10 cellular contexts compared by ENCODE assay signal in genomic region chr2:100752628-100753333, GRCh38.
A peak's percentile ranks its signal among the peaks of the same experiment; 100 is the strongest.
DNase-seq lines count a peak whose midpoint lies in the region; ATAC-seq and TF ChIP-seq lines count a peak whose summit lies in the region.
"Had no signal": no experiment of that assay in that cellular context is flagged by ENCODE, and none has a peak within 500 bp of the region (broad histone marks: within the 10 kb centered on the region; RNA-seq: fewer than 3 reads in every experiment).

No MANE protein-coding gene starts in this region.

- peak overlapping the region; percentile 97 for H3K27ac Mint-ChIP-seq in MCF 10A (ENCODE audit: low read depth, unreplicated experiment)
- H3K27ac Mint-ChIP-seq: CD4-positive, alpha-beta T cell; T-helper 1 cell treated with Interleukin-12 subunit alpha and Interleukin-12 subunit beta and Interleukin-4 antibody, amounts not matched to agents 30 μg/mL and 1 μg/mL, for 36 hours had no signal

- H3K4me3 ChIP-seq in breast epithelium (no peak overlapping the region), adipocyte (ENCODE audit: low read length) (peak overlapping the region; percentile 9), uterus (no peak overlapping the region), MG63 (no peak overlapping the region)

- no peaks in the 10 kb centered on the region for H3K27me3 Mint-ChIP-seq in MCF 10A (ENCODE audit: insufficient read depth, unreplicated experiment)
- H3K27me3 Mint-ChIP-seq: CD4-positive, alpha-beta T cell had no signal

- intact Hi-C loops in MCF 10A (cut with micrococcal nuclease), result loop anchor here (1.0 to 2.0 kb wide), 3 partner anchors 21 to 66 kb away; no protein-coding TSS in a partner anchor
- intact Hi-C loops in breast epithelium (cut with DNase I; ENCODE audit: low total_unique reads), result loop anchor here (10.0 kb wide), 1 partner anchor 52 kb away; no protein-coding TSS in a partner anchor
- intact Hi-C loops in left ventricle myocardium superior (cut with micrococcal nuclease), result no loop called here
- intact Hi-C loops in uterus (cut with DNase I; ENCODE audit: low total_unique reads), result no loop called here

- peak; percentile 83 for DNase-seq in MCF 10A (ENCODE audit: unreplicated experiment)
- no peak for DNase-seq in breast epithelium (ENCODE audit: low spot score in 2 of 2)
- peak; percentile 94 for DNase-seq in adipocyte (ENCODE audit: low read depth)
- no peak for DNase-seq in left ventricle myocardium superior
- DNase-seq in uterus, result no peak
- no peak for DNase-seq in MG63
- no peak for DNase-seq in activated gamma-delta T cell (lab: John Stamatoyannopoulos, UW)
- DNase-seq in GM13977 (ENCODE audit: low spot score), result no peak
- DNase-seq: CD4-positive, alpha-beta T cell had no signal

- H3K4me1 Mint-ChIP-seq in MCF 10A (ENCODE audit: insufficient read depth, unreplicated experiment), result peaks cover 57% of the 10 kb centered on the region

- POLR2A ChIA-PET in MCF 10A (lab: Yijun Ruan, JAX), result interaction anchor here (0.6 to 2.8 kb wide), 15 partner anchors 13 to 1011 kb away, joined by 3 to 14 read pairs (median 4); partner anchors contain the start of gene NPAS2

- H3K4me3 Mint-ChIP-seq in MCF 10A (ENCODE audit: unreplicated experiment), result no peak overlapping the region
- H3K4me3 Mint-ChIP-seq: CD4-positive, alpha-beta T cell; T-helper 1 cell treated with Interleukin-12 subunit alpha and Interleukin-12 subunit beta and Interleukin-4 antibody, amounts not matched to agents 30 μg/mL and 1 μg/mL, for 36 hours had no signal

- ATAC-seq in left ventricle myocardium superior, result peak; percentile 82

- H3K9ac ChIP-seq in adipocyte (ENCODE audit: low read length), result no peak overlapping the region

- TF ChIP-seq POLR2A in breast epithelium (IDR thresholded peaks at IDR 0.05) (no peak), uterus (IDR thresholded peaks at IDR 0.05) (no peak)

- H3K36me3 ChIP-seq in breast epithelium, result no peaks in the 10 kb centered on the region
- no peaks in the 10 kb centered on the region for H3K36me3 ChIP-seq in adipocyte (ENCODE audit: control insufficient read depth, insufficient read depth, low read length, severe bottlenecking)
- no peaks in the 10 kb centered on the region for H3K36me3 ChIP-seq in uterus
- no peaks in the 10 kb centered on the region for H3K36me3 ChIP-seq in MG63

- CTCF ChIA-PET in MCF 10A (lab: Yijun Ruan, JAX), result interaction anchor here (0.8 to 1.8 kb wide), 5 partner anchors 14 to 67 kb away, joined by 3 to 5 read pairs (median 3); partner anchors contain the start of gene NPAS2

- H3K36me3 Mint-ChIP-seq in MCF 10A (ENCODE audit: insufficient read depth, unreplicated experiment), result peaks cover 12% of the 10 kb centered on the region

- no peaks in the 10 kb centered on the region for H3K9me3 Mint-ChIP-seq in MCF 10A (ENCODE audit: unreplicated experiment)
- H3K9me3 Mint-ChIP-seq: CD4-positive, alpha-beta T cell; T-helper 1 cell treated with Interleukin-12 subunit alpha and Interleukin-12 subunit beta and Interleukin-4 antibody, amounts not matched to agents 30 μg/mL and 1 μg/mL, for 36 hours had no signal

- H3K27me3 ChIP-seq in breast epithelium, result peaks cover 0 to 10% of the 10 kb centered on the region in 2 donors
- no peaks in the 10 kb centered on the region for H3K27me3 ChIP-seq in adipocyte (replicated peaks; ENCODE audit: control insufficient read depth, insufficient read depth, low read length)
- H3K27me3 ChIP-seq in uterus, result no peaks in the 10 kb centered on the region
- H3K27me3 ChIP-seq in MG63, result no peaks in the 10 kb centered on the region

- in situ Hi-C loops in GM13977 (cut with MboI; ENCODE audit: low pct_unique_long_range_greater_than_20kb, low sequenced_read_pairs, unreplicated experiment), result no loop called here

- TSS peak; percentile 70 for BruUV-seq in MCF 10A (replicated peaks; lab: Mats Ljungman, UMichigan)

- H3K4me1 ChIP-seq in breast epithelium (no peaks in the 10 kb centered on the region), adipocyte (ENCODE audit: control insufficient read depth, insufficient read depth, low read length) (peaks cover 52% of the 10 kb centered on the region), uterus (peaks cover 0 to 4% of the 10 kb centered on the region in 2 donors)

- H3K27ac ChIP-seq in breast epithelium (peak overlapping the region in 1 of 2 donors; percentile 11), uterus (peak overlapping the region; percentile 45 to 57)

- TF ChIP-seq CTCF in MCF 10A (IDR thresholded peaks at IDR 0.05; ENCODE audit: unreplicated experiment), result no peak
- no peak for TF ChIP-seq CTCF in breast epithelium (IDR thresholded peaks at IDR 0.05)
- TF ChIP-seq CTCF in uterus (IDR thresholded peaks at IDR 0.05), result no peak
- TF ChIP-seq CTCF in GM13977 (IDR thresholded peaks at IDR 0.05; ENCODE audit: extremely low read depth, insufficient read depth, missing control alignments), result no peak

- H3K9me3 ChIP-seq in breast epithelium (no peaks in the 10 kb centered on the region), adipocyte (ENCODE audit: control insufficient read depth, low read length) (peaks cover 8% of the 10 kb centered on the region), uterus (no peaks in the 10 kb centered on the region), MG63 (peaks cover 16% of the 10 kb centered on the region)

Comparison
In these comparisons a context has a peak if more than half of its experiments do, and no peak if none do; other contexts are left out.
1. DNase-seq: peak in MCF 10A (single experiment) and adipocyte (single experiment); none in breast epithelium (0 of 2), left ventricle myocardium superior (single experiment), uterus (0 of 2), MG63 (single experiment), activated gamma-delta T cell (single experiment) and GM13977 (single experiment).
2. intact Hi-C loops: an anchor here in MCF 10A (1.0 to 2.0 kb wide) and breast epithelium (10.0 kb wide); none called in left ventricle myocardium superior and uterus.